Comparison of ENCODE assay signal across 7 cellular contexts in the genomic region with DNA sequence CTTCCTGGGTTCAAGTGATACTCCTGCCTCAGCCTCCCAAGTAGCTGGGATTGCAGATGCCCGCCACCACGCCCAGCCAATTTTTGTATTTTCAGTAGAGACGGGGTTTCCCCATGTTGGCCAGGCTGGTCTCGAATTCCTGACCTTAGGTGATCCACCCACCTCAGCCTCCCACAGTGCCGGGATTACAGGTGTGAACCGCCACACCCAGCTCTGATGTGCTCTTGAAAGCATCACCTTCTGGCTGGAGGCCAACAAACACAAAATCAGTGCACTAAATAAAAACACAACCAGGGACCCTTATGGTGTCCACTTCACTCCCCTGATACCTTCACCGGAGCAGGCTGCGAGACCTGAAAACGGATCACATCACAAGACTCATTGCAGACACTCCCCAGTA. TPM values are rescaled to one million over a fixed set of nuclear protein-coding genes. Genes with fewer than 3 reads are reported as not detected.
DNase-seq lines count a peak whose midpoint lies in the region; ATAC-seq, FAIRE-seq and TF ChIP-seq lines count a peak whose summit lies in the region.
"Not testable (repeated sequence)": the region's sequence is repeated elsewhere in the genome, so short reads cannot be mapped to it uniquely, and the experiment has no call there.

No MANE protein-coding gene starts in this region.

- not testable (repeated sequence) for ATAC-seq in A549; IMR-90 (ENCODE audit: low read depth); foreskin keratinocyte; right lobe of liver

- dilution Hi-C loops in IMR-90 (cut with HindIII; ENCODE audit: low sequenced_read_pairs, unreplicated experiment): not testable (repeated sequence)

- H3K27me3 Mint-ChIP-seq in MCF 10A (ENCODE audit: insufficient read depth, unreplicated experiment): not testable (repeated sequence)

- H3K9ac ChIP-seq in IMR-90 (ENCODE audit: low read depth, low read length): not testable (repeated sequence)

- TF ChIP-seq RAD21 in A549 (conservative IDR thresholded peaks at IDR 0.05 in 1 of 2, IDR thresholded peaks at IDR 0.05 in 1 of 2); IMR-90 (IDR thresholded peaks at IDR 0.05; ENCODE audit: low read length): not testable (repeated sequence)

- H3K4me1 ChIP-seq in A549: peaks cover 52% of the 10 kb centered on the region
- H3K4me1 ChIP-seq in IMR-90 (ENCODE audit: control insufficient read depth, insufficient read depth, low read length); spleen: not testable (repeated sequence)
- peaks cover 50% of the 10 kb centered on the region for H3K4me1 ChIP-seq in foreskin keratinocyte
- peaks cover 0 to 13% (median 0%) of the 10 kb centered on the region in 4 donors for H3K4me1 ChIP-seq in right lobe of liver

- POLR2A ChIA-PET in A549 (lab: Yijun Ruan, JAX); IMR-90 (lab: Charles Lee; ENCODE audit: unreplicated experiment); RWPE1 (lab: Yijun Ruan, JAX; ENCODE audit: low non-redundant PET): not testable (repeated sequence)
- POLR2A ChIA-PET in MCF 10A (lab: Yijun Ruan, JAX): interaction anchor here (0.6 to 1.6 kb wide), 4 partner anchors 13 to 1178 kb away, joined by 3 to 6 read pairs (median 4); no protein-coding TSS in a partner anchor

- H3K4me1 Mint-ChIP-seq in MCF 10A (ENCODE audit: insufficient read depth, unreplicated experiment): peaks cover 24% of the 10 kb centered on the region

- H2BK15ac ChIP-seq in IMR-90 (ENCODE audit: low read depth, low read length): not testable (repeated sequence)

- peak overlapping the region; percentile 90 to 94 for H3K27ac ChIP-seq in A549
- H3K27ac ChIP-seq in IMR-90 (ENCODE audit: insufficient read depth, low read length); right lobe of liver; spleen: not testable (repeated sequence)
- H3K27ac ChIP-seq in RWPE1: peak overlapping the region; percentile 76
- peak overlapping the region; percentile 39 for H3K27ac ChIP-seq in foreskin keratinocyte

- not testable (repeated sequence) for H3K4ac ChIP-seq in IMR-90 (ENCODE audit: low read depth, low read length)

- not testable (repeated sequence) for H3K4me3 ChIP-seq in A549; IMR-90 (ENCODE audit: insufficient read depth, low read depth, low read length); right lobe of liver; spleen

- not testable (repeated sequence) for H3K9me1 ChIP-seq in IMR-90 (ENCODE audit: insufficient read depth, low read length)

- H2BK120ac ChIP-seq in IMR-90 (ENCODE audit: low read depth, low read length): not testable (repeated sequence)

- H3K9me3 Mint-ChIP-seq in MCF 10A (ENCODE audit: unreplicated experiment): peaks cover 15% of the 10 kb centered on the region

- TF ChIP-seq POLR2A in A549 (IDR thresholded peaks at IDR 0.05; ENCODE audit: low read length); IMR-90 (IDR thresholded peaks at IDR 0.05; ENCODE audit: low read depth, low read length); right lobe of liver (IDR thresholded peaks at IDR 0.05); spleen (IDR thresholded peaks at IDR 0.05): not testable (repeated sequence)

- BruUV-seq in IMR-90 (replicated peaks; lab: Mats Ljungman, UMichigan); MCF 10A (replicated peaks; lab: Mats Ljungman, UMichigan): not testable (repeated sequence)

- H4K5ac ChIP-seq in IMR-90 (ENCODE audit: low read depth, low read length): not testable (repeated sequence)

- not testable (repeated sequence) for FAIRE-seq in A549 (lab: Jason Lieb, UNC)

- H3K9me3 ChIP-seq in A549 (peaks cover 15% of the 10 kb centered on the region), spleen (peaks cover 0 to 14% (median 7%) of the 10 kb centered on the region in 8 donors)
- not testable (repeated sequence) for H3K9me3 ChIP-seq in IMR-90 (ENCODE audit: control insufficient read depth, insufficient read depth, low read length); right lobe of liver

- not testable (repeated sequence) for H3K18ac ChIP-seq in IMR-90 (ENCODE audit: low read depth, low read length)

- H2AK5ac ChIP-seq in IMR-90 (ENCODE audit: low read depth, low read length): peak overlapping the region; percentile 10; the same call in 1 of the 2 replicates

- peak overlapping the region; percentile 80 for H3K27ac Mint-ChIP-seq in MCF 10A (ENCODE audit: low read depth, unreplicated experiment)

- not testable (repeated sequence) for DNase-seq in A549 (ENCODE audit: low read depth in 1 of 2, low spot score in 1 of 2); IMR-90; RWPE1 (ENCODE audit: low spot score); MCF 10A (ENCODE audit: unreplicated experiment)
- DNase-seq in foreskin keratinocyte (peak in 1 of 2 donors; percentile 14), right lobe of liver (peak in 2 of 3 donors; percentile 27 to 41), spleen (peak; percentile 37)

- not testable (repeated sequence) for H4K20me1 ChIP-seq in IMR-90 (ENCODE audit: insufficient read depth, low read length)

- H3K56ac ChIP-seq in IMR-90 (ENCODE audit: extremely low read depth, insufficient read depth, low read length): not testable (repeated sequence)

- H2BK5ac ChIP-seq in IMR-90 (ENCODE audit: low read depth, low read length, poor library complexity, severe bottlenecking): not testable (repeated sequence)

- not testable (repeated sequence) for H4K8ac ChIP-seq in IMR-90 (ENCODE audit: low read depth in 2 of 2, low read length in 2 of 2)

- WGBS in A549 (ENCODE audit: missing lambda C conversion rate): 80% methylated on average over 9 of the region's 9 CpGs
- WGBS in IMR-90 (ENCODE audit: extremely low coverage in 2 of 2, insufficient read length in 1 of 2), 2 experiments: 82% methylated on average over 2 of the region's 9 CpGs; no CpG with 5 or more reads in 1 of the 2 experiments
- 75% methylated on average over 4 of the region's 9 CpGs for WGBS in right lobe of liver (ENCODE audit: insufficient coverage, low coverage, low lambda C conversion rate, missing lambda C conversion rate)
- 83 to 93% (median 88%) methylated on average over 9 of the region's 9 CpGs for WGBS in spleen, 5 donors

- TF ChIP-seq CTCF in A549 (IDR thresholded peaks at IDR 0.05); IMR-90 (conservative IDR thresholded peaks at IDR 0.05; ENCODE audit: low read depth, low read length); RWPE1 (conservative IDR thresholded peaks at IDR 0.05; ENCODE audit: low read depth); MCF 10A (IDR thresholded peaks at IDR 0.05; ENCODE audit: unreplicated experiment); foreskin keratinocyte (conservative IDR thresholded peaks at IDR 0.05); right lobe of liver (IDR thresholded peaks at IDR 0.05); spleen (IDR thresholded peaks at IDR 0.05 in 8 of 11, conservative IDR thresholded peaks at IDR 0.05 in 3 of 11): not testable (repeated sequence)

- H3K4me3 Mint-ChIP-seq in MCF 10A (ENCODE audit: unreplicated experiment): not testable (repeated sequence)

- peaks cover 32 to 51% of the 10 kb centered on the region in 2 experiments for H3K79me1 ChIP-seq in IMR-90 (ENCODE audit: low read depth in 1 of 2, low read length in 2 of 2)

- TF ChIP-seq EP300 in A549 (IDR thresholded peaks at IDR 0.05): not testable (repeated sequence)

- H3K36me3 Mint-ChIP-seq in MCF 10A (ENCODE audit: insufficient read depth, unreplicated experiment): peaks cover 27% of the 10 kb centered on the region

- in situ Hi-C loops in IMR-90 (cut with MboI; ENCODE audit: low sequenced_read_pairs): not testable (repeated sequence)

- peak overlapping the region; percentile 85 for H3K4me2 ChIP-seq in A549
- not testable (repeated sequence) for H3K4me2 ChIP-seq in IMR-90 (ENCODE audit: low read depth, low read length)

- H2BK20ac ChIP-seq in IMR-90 (ENCODE audit: low read depth, low read length): not testable (repeated sequence)

- H3K14ac ChIP-seq in IMR-90 (replicated peaks; ENCODE audit: low read depth, low read length): not testable (repeated sequence)

- H2AFZ ChIP-seq in IMR-90 (replicated peaks; ENCODE audit: low read length, poor library complexity): not testable (repeated sequence)

- not testable (repeated sequence) for H2AK9ac ChIP-seq in IMR-90 (replicated peaks; ENCODE audit: low read depth, low read length, poor library complexity)

- H4K91ac ChIP-seq in IMR-90 (ENCODE audit: insufficient read depth, low read depth, low read length): not testable (repeated sequence)

- CTCF ChIA-PET in A549 (lab: Yijun Ruan, JAX) (interaction anchor here (1.6 to 2.2 kb wide), 2 partner anchors 13 to 33 kb away, joined by 4 to 5 read pairs; no protein-coding TSS in a partner anchor), RWPE1 (lab: Yijun Ruan, JAX) (interaction anchor here (0.6 kb wide), 1 partner anchor 1934 kb away, joined by 3 read pairs; no protein-coding TSS in a partner anchor), MCF 10A (lab: Yijun Ruan, JAX) (interaction anchor here (0.6 to 2.3 kb wide), 2 partner anchors 13 to 386 kb away, joined by 3 to 6 read pairs; no protein-coding TSS in a partner anchor)
- CTCF ChIA-PET in IMR-90 (lab: Yijun Ruan, JAX): not testable (repeated sequence)

- H3K27me3 ChIP-seq in IMR-90 (ENCODE audit: control insufficient read depth, insufficient read depth, low read length); foreskin keratinocyte; right lobe of liver; spleen (replicated peaks in 1 of 7): not testable (repeated sequence)

- H3K23ac ChIP-seq in IMR-90 (ENCODE audit: low read depth, low read length): not testable (repeated sequence)

- intact Hi-C loops in IMR-90 (cut with micrococcal nuclease); MCF 10A (cut with micrococcal nuclease); right lobe of liver (cut with DNase I); spleen (cut with DNase I; ENCODE audit: low total_unique reads): not testable (repeated sequence)

- H3K36me3 ChIP-seq in IMR-90 (ENCODE audit: control insufficient read depth, insufficient read depth, low read length); right lobe of liver; spleen: not testable (repeated sequence)

RNA-seq across cellular contexts. Expression of a gene that starts 36.3 kb away (rescaled TPM):
- polyA plus RNA-seq in A549 (2011; rRNA removed): 145 and 170 TPM in 2 replicates
- polyA plus RNA-seq in A549 (2012; cell fraction: cytosol; rRNA removed): 15.0 and 15.4 TPM in 2 replicates
- polyA plus RNA-seq in A549 (2012; cell fraction: nucleus; rRNA removed): 17.2 and 18.6 TPM in 2 replicates
- polyA plus RNA-seq in A549 (2017; fragmentation: RNase III; extraction: RNeasy Plus Mini Kit Qiagen cat#74134 plus additional on column Dnase treatment): 53.1 to 57.1 TPM (median 54.2 TPM) in 3 replicates
- 67.2 and 68.7 TPM in 2 replicates for polyA minus RNA-seq in A549 (2011; rRNA and poly(A)+ RNA removed)
- 400 and 423 TPM in 2 replicates for total RNA-seq in IMR-90 (2012; rRNA removed)
- polyA plus RNA-seq in IMR-90 (2012; rRNA removed): 105 and 117 TPM in 2 replicates
- polyA plus RNA-seq in IMR-90 (2012; cell fraction: cytosol; rRNA removed): 32.8 and 49.6 TPM in 2 replicates
- polyA plus RNA-seq in IMR-90 (2012; cell fraction: nucleus; rRNA removed; ENCODE audit: low replicate concordance): 29.9 and 107 TPM in 2 replicates
- 98.4 and 112 TPM in 2 replicates for total RNA-seq in MCF 10A (2022)
- total RNA-seq in foreskin keratinocyte: 89.9 and 117 TPM in 2 replicates
- polyA plus RNA-seq in foreskin keratinocyte: 27.6 and 30.0 TPM in 2 replicates
- 10 to 100 TPM; 21.9 to 43.4 (median 34.5) TPM for total RNA-seq in right lobe of liver
- total RNA-seq in spleen: 10 to 100 TPM in 6 of 7 donors, 1 to 10 TPM in 1; 8.4 to 18.5 (median 15.1) TPM
- 10 to 100 TPM in 1 of 3 donors, 1 to 10 TPM in 2; 6.3 to 11.9 (median 7.0) TPM for polyA plus RNA-seq in spleen
